In genomic region chr1:2587071-2587859, GRCh38 we compare ENCODE assay signal across 8 cellular contexts. TPM values are rescaled to one million over a fixed set of nuclear protein-coding genes. Genes with fewer than 3 reads are reported as not detected.
DNase-seq lines count a peak whose midpoint lies in the region; ATAC-seq and TF ChIP-seq lines count a peak whose summit lies in the region.
"Had no signal": no experiment of that assay in that cellular context is flagged by ENCODE, and none has a peak within 500 bp of the region (broad histone marks: within the 10 kb centered on the region; RNA-seq: fewer than 3 reads in every experiment).

No MANE protein-coding gene starts in this region.

- peak overlapping the region; percentile 85 for H3K4me3 Mint-ChIP-seq in activated naive CD8-positive, alpha-beta T cell treated with anti-CD3 and anti-CD28 coated beads, Interleukin-2, amount 10 ng/mL, durations not matched to agents 7 days and 5 days
- peak overlapping the region; percentile 80 for H3K4me3 Mint-ChIP-seq in stimulated activated memory B cell treated with anti-CD40 and anti-IgM and Interleukin-4, amounts not matched to agents 10 μg/mL and 1 μg/mL and 100 μg/mL, for 72 hours

- in situ Hi-C loops in GM13977 (cut with MboI; ENCODE audit: low pct_unique_long_range_greater_than_20kb, low sequenced_read_pairs, unreplicated experiment), result no loop called here

- H3K36me3 ChIP-seq in iPS-18a (ENCODE audit: control insufficient read depth, low read depth, low read length), result no peaks in the 10 kb centered on the region

- peaks cover 3% of the 10 kb centered on the region for H3K4me1 ChIP-seq in iPS-18a (ENCODE audit: control insufficient read depth, low read depth, low read length)

- POLR2A ChIA-PET in activated naive CD8-positive, alpha-beta T cell treated with anti-CD3 and anti-CD28 coated beads, Interleukin-2, amount 10 ng/mL, durations not matched to agents 7 days and 5 days (lab: Charles Lee), result interaction anchor here (0.6 to 7.8 kb wide), 11 partner anchors 9 to 392 kb away, joined by 3 to 231 read pairs (median 4); partner anchors contain the start of genes FAAP20, PANK4, PEX10 and TNFRSF14

- H3K9ac ChIP-seq in iPS-18a (ENCODE audit: low read length), result peak overlapping the region; percentile 36

- H3K27me3 ChIP-seq in iPS-18a (ENCODE audit: control insufficient read depth, insufficient read depth, low read length), result no peaks in the 10 kb centered on the region

- H3K36me3 Mint-ChIP-seq in activated naive CD8-positive, alpha-beta T cell treated with anti-CD3 and anti-CD28 coated beads, Interleukin-2, amount 10 ng/mL, durations not matched to agents 7 days and 5 days, result peaks cover 2% of the 10 kb centered on the region
- peaks cover 5% of the 10 kb centered on the region for H3K36me3 Mint-ChIP-seq in stimulated activated memory B cell treated with anti-CD40 and anti-IgM and Interleukin-4, amounts not matched to agents 10 μg/mL and 1 μg/mL and 100 μg/mL, for 72 hours

- H3K4me3 ChIP-seq in iPS-18a (ENCODE audit: low read length), result peak overlapping the region; percentile 86

- TF ChIP-seq CTCF in GM13977 (IDR thresholded peaks at IDR 0.05; ENCODE audit: extremely low read depth, insufficient read depth, missing control alignments), result no peak

- H3K4me1 Mint-ChIP-seq in activated naive CD8-positive, alpha-beta T cell treated with anti-CD3 and anti-CD28 coated beads, Interleukin-2, amount 10 ng/mL, durations not matched to agents 7 days and 5 days, result peaks cover 26% of the 10 kb centered on the region
- H3K4me1 Mint-ChIP-seq in stimulated activated memory B cell treated with anti-CD40 and anti-IgM and Interleukin-4, amounts not matched to agents 10 μg/mL and 1 μg/mL and 100 μg/mL, for 72 hours, result peaks cover 40% of the 10 kb centered on the region

- DNase-seq in GM13977 (ENCODE audit: low spot score) (peak; percentile 54), HuH-7.5 (ENCODE audit: low spot score) (peak; percentile 60), ecto neural progenitor cell (ENCODE audit: low spot score) (no peak)
- no peak for DNase-seq in activated naive CD8-positive, alpha-beta T cell treated with anti-CD3 and anti-CD28 coated beads, Interleukin-2, amount 10 ng/mL, durations not matched to agents 7 days and 5 days

- no peaks in the 10 kb centered on the region for H3K27me3 Mint-ChIP-seq in activated naive CD8-positive, alpha-beta T cell treated with anti-CD3 and anti-CD28 coated beads, Interleukin-2, amount 10 ng/mL, durations not matched to agents 7 days and 5 days
- H3K27me3 Mint-ChIP-seq in stimulated activated memory B cell treated with anti-CD40 and anti-IgM and Interleukin-4, amounts not matched to agents 10 μg/mL and 1 μg/mL and 100 μg/mL, for 72 hours, result no peaks in the 10 kb centered on the region

- peak overlapping the region; percentile 74 for H3K27ac Mint-ChIP-seq in activated naive CD8-positive, alpha-beta T cell treated with anti-CD3 and anti-CD28 coated beads, Interleukin-2, amount 10 ng/mL, durations not matched to agents 7 days and 5 days
- H3K27ac Mint-ChIP-seq in stimulated activated memory B cell treated with anti-CD40 and anti-IgM and Interleukin-4, amounts not matched to agents 10 μg/mL and 1 μg/mL and 100 μg/mL, for 72 hours, result peak overlapping the region; percentile 85

- H3K9me3 ChIP-seq in iPS-18a (ENCODE audit: control insufficient read depth, low read depth, low read length), result no peaks in the 10 kb centered on the region

- H3K9me3 Mint-ChIP-seq in activated naive CD8-positive, alpha-beta T cell treated with anti-CD3 and anti-CD28 coated beads, Interleukin-2, amount 10 ng/mL, durations not matched to agents 7 days and 5 days, result no peaks in the 10 kb centered on the region
- no peaks in the 10 kb centered on the region for H3K9me3 Mint-ChIP-seq in stimulated activated memory B cell treated with anti-CD40 and anti-IgM and Interleukin-4, amounts not matched to agents 10 μg/mL and 1 μg/mL and 100 μg/mL, for 72 hours
- H3K9me3 Mint-ChIP-seq: activated naive CD4-positive, alpha-beta T cell treated with anti-CD3 and anti-CD28 coated beads, Interleukin-2, amount 50 U/mL, for 72 hours had no signal

- no peak overlapping the region for H3K27ac ChIP-seq in iPS-18a (ENCODE audit: low read length)

- ATAC-seq in activated naive CD8-positive, alpha-beta T cell treated with anti-CD3 and anti-CD28 coated beads, Interleukin-2, amount 10 ng/mL, durations not matched to agents 7 days and 5 days (ENCODE audit: low read depth), result no peak
- ATAC-seq in stimulated activated memory B cell treated with anti-CD40 and anti-IgM and Interleukin-4, amounts not matched to agents 10 μg/mL and 1 μg/mL and 100 μg/mL, for 72 hours, result no peak
- ATAC-seq in activated CD4-positive, CD25-positive, alpha-beta regulatory T cell treated with anti-CD3 and anti-CD28 coated beads, Interleukin-2, amount 50 U/mL, for 24 hours, result no peak

RNA-seq across cellular contexts. Expression of gene PRXL2B, which starts 0.7 kb away (rescaled TPM):
- total RNA-seq in activated naive CD8-positive, alpha-beta T cell treated with anti-CD3 and anti-CD28 coated beads, Interleukin-2, amount 10 ng/mL, durations not matched to agents 7 days and 5 days, result 10 to 100 TPM; 37.3 to 37.6 TPM

RNA-seq across cellular contexts. Expression of gene TNFRSF14, which starts 31.1 kb away (rescaled TPM):
- total RNA-seq in activated naive CD8-positive, alpha-beta T cell treated with anti-CD3 and anti-CD28 coated beads, Interleukin-2, amount 10 ng/mL, durations not matched to agents 7 days and 5 days, result 100 to 1,000 TPM; 131 to 134 TPM

RNA-seq across cellular contexts. Expression of gene MMEL1, which starts 45.6 kb away (rescaled TPM):
- total RNA-seq in activated naive CD8-positive, alpha-beta T cell treated with anti-CD3 and anti-CD28 coated beads, Interleukin-2, amount 10 ng/mL, durations not matched to agents 7 days and 5 days, result 1 to 10 TPM; 3.0 to 4.1 TPM

RNA-seq across cellular contexts. Expression of gene HES5, which starts 57.2 kb away (rescaled TPM):
- total RNA-seq in activated naive CD8-positive, alpha-beta T cell treated with anti-CD3 and anti-CD28 coated beads, Interleukin-2, amount 10 ng/mL, durations not matched to agents 7 days and 5 days, result not detected

Comparison
In these comparisons a context has a peak if more than half of its experiments do, and no peak if none do; other contexts are left out.
1. DNase-seq: peak in GM13977 (single experiment) and HuH-7.5 (single experiment); none in activated naive CD8-positive, alpha-beta T cell treated with anti-CD3 and anti-CD28 coated beads, Interleukin-2, amount 10 ng/mL, durations not matched to agents 7 days and 5 days (single experiment) and ecto neural progenitor cell (single experiment).